Comparison of ENCODE assay signal across 18 cellular contexts in genomic region chr2:70116936-70117554, GRCh38. TPM values are rescaled to one million over a fixed set of nuclear protein-coding genes. Genes with fewer than 3 reads are reported as not detected.
DNase-seq lines count a peak whose midpoint lies in the region; ATAC-seq and TF ChIP-seq lines count a peak whose summit lies in the region.
"Had no signal": no experiment of that assay in that cellular context is flagged by ENCODE, and none has a peak within 500 bp of the region (broad histone marks: within the 10 kb centered on the region; RNA-seq: fewer than 3 reads in every experiment).

No MANE protein-coding gene starts in this region.

- CTCF ChIA-PET in T-cell (lab: Charles Lee): interaction anchor here in 1 of 2 donors (0.6 kb wide), 1 partner anchor 675 kb away, joined by 3 read pairs; no protein-coding TSS in a partner anchor

- H3K9me3 Mint-ChIP-seq in T-cell: no peaks in the 10 kb centered on the region
- H3K9me3 Mint-ChIP-seq: activated naive CD4-positive, alpha-beta T cell treated with anti-CD3 and anti-CD28 coated beads for 36 hours; central memory CD8-positive, alpha-beta T cell had no signal

- H3K4me1 ChIP-seq in cardiac muscle cell (ENCODE audit: low read depth) (peaks cover 28% of the 10 kb centered on the region), right cardiac atrium (ENCODE audit: control insufficient read depth, insufficient read depth, low read length) (no peaks in the 10 kb centered on the region)

- H3K9me3 ChIP-seq in cardiac muscle cell (ENCODE audit: low read depth) (no peaks in the 10 kb centered on the region), right cardiac atrium (ENCODE audit: control insufficient read depth, low read length) (no peaks in the 10 kb centered on the region)
- H3K9me3 ChIP-seq: upper lobe of right lung had no signal

- POLR2A ChIA-PET in T-cell (lab: Charles Lee): interaction anchor here in 1 of 2 donors (0.9 kb wide), 1 partner anchor 23 kb away, joined by 3 read pairs; no protein-coding TSS in a partner anchor

- intact Hi-C loops in right cardiac atrium (cut with DNase I): no loop called here

- TF ChIP-seq CTCF in cardiac muscle cell (IDR thresholded peaks at IDR 0.05; ENCODE audit: low read depth, low read length): no peak

- no peaks in the 10 kb centered on the region for H3K27me3 ChIP-seq in cardiac muscle cell
- no peaks in the 10 kb centered on the region for H3K27me3 ChIP-seq in right cardiac atrium (ENCODE audit: control insufficient read depth, insufficient read depth)
- H3K27me3 ChIP-seq: upper lobe of right lung had no signal

- H3K27ac ChIP-seq in cardiac muscle cell (peak overlapping the region; percentile 75), right cardiac atrium (ENCODE audit: low read length) (no peak overlapping the region), substantia nigra (ENCODE audit: low read depth, low read length, poor library complexity, severe bottlenecking) (peak overlapping the region; percentile 8)

- no peaks in the 10 kb centered on the region for H3K27me3 Mint-ChIP-seq in T-cell
- H3K27me3 Mint-ChIP-seq: central memory CD8-positive, alpha-beta T cell had no signal

- 59% methylated on average over 2 of the region's 2 CpGs for WGBS in right cardiac atrium

- DNase-seq in cardiac muscle cell (ENCODE audit: low read depth in 1 of 2, low spot score in 1 of 2) (no peak), right cardiac atrium (no peak), T-cell (no peak), midbrain (lab: John Stamatoyannopoulos, UW) (peak; percentile 47), substantia nigra (lab: John Stamatoyannopoulos, UW) (peak in 1 of 49 donors; percentile 17), Kasumi-1 (lab: John Stamatoyannopoulos, UW) (no peak), KG1 (lab: John Stamatoyannopoulos, UW) (no peak)
- DNase-seq: activated CD8-positive, alpha-beta memory T cell treated with anti-CD3 and anti-CD28 coated beads for 24 hours; activated naive CD4-positive, alpha-beta T cell treated with anti-CD3 and anti-CD28 coated beads for 36 hours; DMS53; erythroblast; occipital lobe; RPMI8226; T-helper 2 cell; upper lobe of right lung had no signal

- H3K27ac Mint-ChIP-seq in T-cell: peak overlapping the region; percentile 60 to 79
- H3K27ac Mint-ChIP-seq: activated naive CD4-positive, alpha-beta T cell treated with anti-CD3 and anti-CD28 coated beads for 36 hours had no signal

- no peaks in the 10 kb centered on the region for H3K36me3 Mint-ChIP-seq in T-cell

- no peaks in the 10 kb centered on the region for H3K36me3 ChIP-seq in cardiac muscle cell
- H3K36me3 ChIP-seq: upper lobe of right lung had no signal

- ATAC-seq in right cardiac atrium (no peak), T-cell (replicated peaks in 1 of 4) (no peak), HG03039 (IDR thresholded peaks at IDR 0.05; ENCODE audit: unreplicated experiment) (no peak)
- ATAC-seq: left lobe of liver, upper lobe of right lung had no signal

- no peak overlapping the region for H3K4me3 Mint-ChIP-seq in T-cell
- H3K4me3 Mint-ChIP-seq: activated naive CD4-positive, alpha-beta T cell treated with anti-CD3 and anti-CD28 coated beads for 36 hours; central memory CD8-positive, alpha-beta T cell had no signal

- peaks cover 41 to 53% (median 49%) of the 10 kb centered on the region in 3 donors for H3K4me1 Mint-ChIP-seq in T-cell

- no peak overlapping the region for H3K4me3 ChIP-seq in cardiac muscle cell
- no peak overlapping the region for H3K4me3 ChIP-seq in right cardiac atrium (ENCODE audit: low read length)
- H3K4me3 ChIP-seq: upper lobe of right lung had no signal

RNA-seq across cellular contexts. Expression of gene PCBP1, which starts 29.8 kb away (rescaled TPM):
- total RNA-seq in cardiac muscle cell (87.9 and 127 TPM in 2 replicates), right cardiac atrium (100 to 1,000 TPM; 233 to 259 (median 239) TPM), T-cell (100 to 1,000 TPM; 303 to 431 (median 386) TPM)
- polyA plus RNA-seq in cardiac muscle cell (152 and 166 TPM in 2 replicates), right cardiac atrium (280 TPM)
